1 cellular context compared by ENCODE assay signal in the genomic region with DNA sequence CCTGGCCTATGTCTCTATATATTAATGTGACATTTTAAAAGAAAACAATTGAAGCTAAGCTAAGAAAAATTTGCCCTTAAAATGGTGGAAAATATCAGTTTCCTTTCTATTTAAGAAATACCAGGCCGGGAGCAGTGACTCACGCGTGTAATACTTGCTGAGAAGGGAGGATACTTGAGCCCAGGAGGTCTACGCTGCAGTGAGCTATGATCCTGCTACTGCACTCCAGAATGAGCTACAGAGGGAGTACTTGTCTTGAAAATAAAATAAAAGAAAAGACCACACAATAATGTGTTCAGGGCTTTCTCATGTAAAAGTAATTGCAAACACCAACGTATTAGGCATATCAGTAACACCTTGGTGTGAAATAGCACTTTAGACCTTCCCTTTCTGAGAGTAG.
TF ChIP-seq lines count a peak whose summit lies in the region.

No MANE protein-coding gene starts in this region.

TF ChIP-seq in HEK293, 187 proteins besides CTCF, POLR2A, EP300 and RAD21 (continued from another document):
- TF ChIP-seq, protein P1, sequence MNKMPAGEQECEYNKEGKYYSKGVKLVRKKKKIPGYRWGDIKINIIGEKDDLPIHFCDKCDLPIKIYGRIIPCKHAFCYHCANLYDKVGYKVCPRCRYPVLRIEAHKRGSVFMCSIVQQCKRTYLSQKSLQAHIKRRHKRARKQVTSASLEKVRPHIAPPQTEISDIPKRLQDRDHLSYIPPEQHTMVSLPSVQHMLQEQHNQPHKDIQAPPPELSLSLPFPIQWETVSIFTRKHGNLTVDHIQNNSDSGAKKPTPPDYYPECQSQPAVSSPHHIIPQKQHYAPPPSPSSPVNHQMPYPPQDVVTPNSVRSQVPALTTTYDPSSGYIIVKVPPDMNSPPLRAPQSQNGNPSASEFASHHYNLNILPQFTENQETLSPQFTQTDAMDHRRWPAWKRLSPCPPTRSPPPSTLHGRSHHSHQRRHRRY (tag by site-specific recombination; IDR thresholded peaks at IDR 0.05): no peak
- TF ChIP-seq ZNF530 (tag by site-specific recombination; IDR thresholded peaks at IDR 0.05; ENCODE audit: low read depth): no peak
- no peak for TF ChIP-seq ZBTB20 (tag by site-specific recombination; IDR thresholded peaks at IDR 0.05)
- TF ChIP-seq ZBTB7A (tag by site-specific recombination; IDR thresholded peaks at IDR 0.05; ENCODE audit: low read depth): no peak
- no peak for TF ChIP-seq ZNF610 (tag by site-specific recombination; IDR thresholded peaks at IDR 0.05; ENCODE audit: borderline replicate concordance)
- no peak for TF ChIP-seq ZNF274 (IDR thresholded peaks at IDR 0.05; ENCODE audit: low read length)
- TF ChIP-seq ZNF274 (tag by site-specific recombination; IDR thresholded peaks at IDR 0.05; ENCODE audit: borderline replicate concordance): no peak
- no peak for TF ChIP-seq ZNF549 (tag by site-specific recombination; IDR thresholded peaks at IDR 0.05)
